ENCODE assay signal across 10 cellular contexts in genomic region chr19:32458500-32459123, GRCh38. TPM values are rescaled to one million over a fixed set of nuclear protein-coding genes. Genes with fewer than 3 reads are reported as not detected.
DNase-seq lines count a peak whose midpoint lies in the region; ATAC-seq and TF ChIP-seq lines count a peak whose summit lies in the region.
"Had no signal": no experiment of that assay in that cellular context is flagged by ENCODE, and none has a peak within 500 bp of the region (broad histone marks: within the 10 kb centered on the region; RNA-seq: fewer than 3 reads in every experiment).

No MANE protein-coding gene starts in this region.

- H3K4me1 Mint-ChIP-seq in activated T-helper 1 cell treated with anti-CD3 and anti-CD28 coated beads, Interleukin-12 subunit alpha, Interleukin-12 subunit beta, Interleukin-2, Interleukin-4 antibody, amounts not matched to agents 30 ng/mL and 10 ng/mL and 1 ng/mL, durations not matched to agents 14 hours and 24 hours and 36 hours (ENCODE audit: low read depth), result peaks cover 18% of the 10 kb centered on the region
- peaks cover 5% of the 10 kb centered on the region for H3K4me1 Mint-ChIP-seq in CD8-positive, alpha-beta T cell (ENCODE audit: low read depth)

- no peaks in the 10 kb centered on the region for H3F3A ChIP-seq in PC-3 (ENCODE audit: low read length, unreplicated experiment)

- no peak for TF ChIP-seq POLR2A in gastroesophageal sphincter (IDR thresholded peaks at IDR 0.05)

- H3K79me2 ChIP-seq in PC-3 (ENCODE audit: low read length), result no peaks in the 10 kb centered on the region

- CTCF ChIA-PET in CD8-positive, alpha-beta T cell (lab: Charles Lee), result no interaction called here
- CTCF ChIA-PET in PC-3 (lab: Charles Lee), result no interaction called here

- H3K9ac ChIP-seq in PC-3 (ENCODE audit: low read length), result no peak overlapping the region

- no peak overlapping the region for H3K27ac ChIP-seq in CD8-positive, alpha-beta T cell (ENCODE audit: low read depth, low read length)
- H3K27ac ChIP-seq in gastroesophageal sphincter (no peak overlapping the region), PC-3 (ENCODE audit: low read length) (no peak overlapping the region)
- H3K27ac ChIP-seq: sigmoid colon had no signal

- no peak overlapping the region for H2AFZ ChIP-seq in PC-3 (ENCODE audit: low read length)

- H3K4me3 Mint-ChIP-seq in activated T-helper 1 cell treated with anti-CD3 and anti-CD28 coated beads, Interleukin-12 subunit alpha, Interleukin-12 subunit beta, Interleukin-2, Interleukin-4 antibody, amounts not matched to agents 30 ng/mL and 10 ng/mL and 1 ng/mL, durations not matched to agents 14 hours and 24 hours and 36 hours, result peak overlapping the region; percentile 16
- H3K4me3 Mint-ChIP-seq in CD8-positive, alpha-beta T cell, result no peak overlapping the region

- H3K4me2 ChIP-seq in PC-3 (ENCODE audit: low read length), result no peak overlapping the region

- no peaks in the 10 kb centered on the region for H3K4me1 ChIP-seq in CD8-positive, alpha-beta T cell (ENCODE audit: insufficient read depth, low read length)
- no peaks in the 10 kb centered on the region for H3K4me1 ChIP-seq in gastroesophageal sphincter
- no peaks in the 10 kb centered on the region for H3K4me1 ChIP-seq in PC-3 (ENCODE audit: insufficient read depth, low read length)
- H3K4me1 ChIP-seq: sigmoid colon had no signal

- no peak for TF ChIP-seq EP300 in gastroesophageal sphincter (IDR thresholded peaks at IDR 0.05)

- POLR2A ChIA-PET in CD8-positive, alpha-beta T cell (lab: Charles Lee), result no interaction called here
- POLR2A ChIA-PET in PC-3 (lab: Charles Lee; ENCODE audit: unreplicated experiment), result no interaction called here

- peaks cover 2% of the 10 kb centered on the region for H3K36me3 Mint-ChIP-seq in activated T-helper 1 cell treated with anti-CD3 and anti-CD28 coated beads, Interleukin-12 subunit alpha, Interleukin-12 subunit beta, Interleukin-2, Interleukin-4 antibody, amounts not matched to agents 30 ng/mL and 10 ng/mL and 1 ng/mL, durations not matched to agents 14 hours and 24 hours and 36 hours (ENCODE audit: low read depth)
- peaks cover 28% of the 10 kb centered on the region for H3K36me3 Mint-ChIP-seq in CD8-positive, alpha-beta T cell

- no peaks in the 10 kb centered on the region for H4K20me1 ChIP-seq in PC-3 (ENCODE audit: low read length)

- H3K9me3 Mint-ChIP-seq in activated T-helper 1 cell treated with anti-CD3 and anti-CD28 coated beads, Interleukin-12 subunit alpha, Interleukin-12 subunit beta, Interleukin-2, Interleukin-4 antibody, amounts not matched to agents 30 ng/mL and 10 ng/mL and 1 ng/mL, durations not matched to agents 14 hours and 24 hours and 36 hours, result no peaks in the 10 kb centered on the region
- no peaks in the 10 kb centered on the region for H3K9me3 Mint-ChIP-seq in CD8-positive, alpha-beta T cell

- H3K9me3 ChIP-seq in CD8-positive, alpha-beta T cell (ENCODE audit: low read length), result no peaks in the 10 kb centered on the region
- H3K9me3 ChIP-seq in gastroesophageal sphincter (no peaks in the 10 kb centered on the region), PC-3 (ENCODE audit: low read length) (no peaks in the 10 kb centered on the region)
- H3K9me3 ChIP-seq: sigmoid colon had no signal

- H3K27ac Mint-ChIP-seq in activated T-helper 1 cell treated with anti-CD3 and anti-CD28 coated beads, Interleukin-12 subunit alpha, Interleukin-12 subunit beta, Interleukin-2, Interleukin-4 antibody, amounts not matched to agents 30 ng/mL and 10 ng/mL and 1 ng/mL, durations not matched to agents 14 hours and 24 hours and 36 hours, result no peak overlapping the region
- no peak overlapping the region for H3K27ac Mint-ChIP-seq in CD8-positive, alpha-beta T cell

- peak overlapping the region; percentile 24; the same call in 1 of the 2 replicates for H3K4me3 ChIP-seq in GM12864 (ENCODE audit: low read depth, low read length)
- no peak overlapping the region for H3K4me3 ChIP-seq in CD8-positive, alpha-beta T cell (ENCODE audit: low read depth, low read length)
- no peak overlapping the region for H3K4me3 ChIP-seq in gastroesophageal sphincter
- H3K4me3 ChIP-seq in PC-3 (ENCODE audit: low read length), result no peak overlapping the region
- H3K4me3 ChIP-seq: sigmoid colon had no signal

- H3K27me3 Mint-ChIP-seq in activated T-helper 1 cell treated with anti-CD3 and anti-CD28 coated beads, Interleukin-12 subunit alpha, Interleukin-12 subunit beta, Interleukin-2, Interleukin-4 antibody, amounts not matched to agents 30 ng/mL and 10 ng/mL and 1 ng/mL, durations not matched to agents 14 hours and 24 hours and 36 hours (ENCODE audit: insufficient read depth), result no peaks in the 10 kb centered on the region
- H3K27me3 Mint-ChIP-seq in CD8-positive, alpha-beta T cell (ENCODE audit: low read depth), result no peaks in the 10 kb centered on the region

- DNase-seq in GM12864 (ENCODE audit: low read depth) (peak; percentile 57), PC-3 (no peak), medulla oblongata (ENCODE audit: extremely low spot score) (no peak)
- DNase-seq in activated T-helper 1 cell treated with anti-CD3 and anti-CD28 coated beads, Interleukin-12 subunit alpha, Interleukin-12 subunit beta, Interleukin-2, Interleukin-4 antibody, amounts not matched to agents 30 ng/mL and 10 ng/mL and 1 ng/mL, durations not matched to agents 14 hours and 24 hours and 36 hours (ENCODE audit: low spot score), result no peak
- no peak for DNase-seq in CD8-positive, alpha-beta T cell
- DNase-seq: DMS53, sigmoid colon had no signal

- WGBS in gastroesophageal sphincter (ENCODE audit: low coverage in 1 of 2), 2 donors, result 78 to 84% methylated on average over 3 to 4 of the region's 4 CpGs

- no peaks in the 10 kb centered on the region for H3K36me3 ChIP-seq in CD8-positive, alpha-beta T cell (ENCODE audit: insufficient read depth, low read length)
- H3K36me3 ChIP-seq in gastroesophageal sphincter (peaks cover 0 to 67% of the 10 kb centered on the region in 2 donors), PC-3 (ENCODE audit: low read depth, low read length) (no peaks in the 10 kb centered on the region)

- intact Hi-C loops in activated T-helper 1 cell treated with anti-CD3 and anti-CD28 coated beads, Interleukin-12 subunit alpha, Interleukin-12 subunit beta, Interleukin-2, Interleukin-4 antibody, amounts not matched to agents 30 ng/mL and 10 ng/mL and 1 ng/mL, durations not matched to agents 14 hours and 24 hours and 36 hours (cut with micrococcal nuclease), result no loop called here
- intact Hi-C loops in CD8-positive, alpha-beta T cell (cut with DNase I, micrococcal nuclease), result no loop called here
- intact Hi-C loops in PC-3 (cut with micrococcal nuclease), result no loop called here

- BruUV-seq in PC-3 (replicated peaks; lab: Mats Ljungman, UMichigan), result no TSS peak

- no peaks in the 10 kb centered on the region for H3K27me3 ChIP-seq in CD8-positive, alpha-beta T cell (ENCODE audit: insufficient read depth, low read length)
- H3K27me3 ChIP-seq in gastroesophageal sphincter, result no peaks in the 10 kb centered on the region
- H3K27me3 ChIP-seq in PC-3 (ENCODE audit: low read length), result no peaks in the 10 kb centered on the region
- H3K27me3 ChIP-seq: sigmoid colon had no signal

- ATAC-seq in GM19324 (IDR thresholded peaks at IDR 0.05; ENCODE audit: low FRiP score, unreplicated experiment) (peak; percentile 76), HG02938 (IDR thresholded peaks at IDR 0.05; ENCODE audit: unreplicated experiment) (peak; percentile 90), gastroesophageal sphincter (no peak), PC-3 (no peak)
- ATAC-seq in CD8-positive, alpha-beta T cell, result no peak

- no peaks in the 10 kb centered on the region for H3K9me2 ChIP-seq in PC-3 (replicated peaks; ENCODE audit: low read length)

- no peak for TF ChIP-seq CTCF in GM12864 (IDR thresholded peaks at IDR 0.05; ENCODE audit: low read depth, low read length, missing control alignments)
- TF ChIP-seq CTCF in CD8-positive, alpha-beta T cell (IDR thresholded peaks at IDR 0.05), result no peak
- TF ChIP-seq CTCF in gastroesophageal sphincter (IDR thresholded peaks at IDR 0.05), result no peak
- no peak for TF ChIP-seq CTCF in PC-3 (conservative IDR thresholded peaks at IDR 0.05; ENCODE audit: low read depth, low read length)

RNA-seq across cellular contexts. Expression of gene DPY19L3, which starts 53.0 kb away (rescaled TPM):
- total RNA-seq in activated T-helper 1 cell treated with anti-CD3 and anti-CD28 coated beads, Interleukin-12 subunit alpha, Interleukin-12 subunit beta, Interleukin-2, Interleukin-4 antibody, amounts not matched to agents 30 ng/mL and 10 ng/mL and 1 ng/mL, durations not matched to agents 14 hours and 24 hours and 36 hours, result 11.9 and 16.5 TPM in 2 replicates
- total RNA-seq in CD8-positive, alpha-beta T cell, result 1 to 10 TPM; 7.9 TPM
- total RNA-seq in gastroesophageal sphincter, result 10 to 100 TPM; 12.9 to 34.1 (median 18.5) TPM
- total RNA-seq in PC-3 (2014; rRNA removed), result 4.0 and 4.4 TPM in 2 replicates

Comparison
In these comparisons a context has a peak if more than half of its experiments do, and no peak if none do; other contexts are left out.
1. ATAC-seq: peak in GM19324 (single experiment) and HG02938 (single experiment); none in CD8-positive, alpha-beta T cell (single experiment), gastroesophageal sphincter (single experiment) and PC-3 (single experiment).